Comparison of ENCODE assay signal across 1 cellular context in genomic region chr1:32485554-32486255, GRCh38.
TF ChIP-seq lines count a peak whose summit lies in the region.

No MANE protein-coding gene starts in this region.

TF ChIP-seq in GM23338, 12 proteins besides CTCF, POLR2A, EP300 and RAD21 (continued from another document):
- TF ChIP-seq ZNF462 (CRISPR knock-in tag; IDR thresholded peaks at IDR 0.05) (no peak), NANOG (IDR thresholded peaks at IDR 0.05; ENCODE audit: borderline replicate concordance) (no peak), STAT1 (IDR thresholded peaks at IDR 0.05; ENCODE audit: unreplicated experiment) (no peak), ETS1 (IDR thresholded peaks at IDR 0.05) (no peak), REST (IDR thresholded peaks at IDR 0.05; ENCODE audit: unreplicated experiment) (no peak)
